In genomic region chr3:25156526-25157075, GRCh38 we compare ENCODE assay signal across 10 cellular contexts.
DNase-seq lines count a peak whose midpoint lies in the region; ATAC-seq and TF ChIP-seq lines count a peak whose summit lies in the region.
"Had no signal": no experiment of that assay in that cellular context is flagged by ENCODE, and none has a peak within 500 bp of the region (broad histone marks: within the 10 kb centered on the region; RNA-seq: fewer than 3 reads in every experiment).

No MANE protein-coding gene starts in this region.

- peak; percentile 48 for DNase-seq in Daoy (ENCODE audit: low read depth)
- no peak for DNase-seq in SK-N-SH
- DNase-seq in foreskin melanocyte: peak; percentile 49
- no peak for DNase-seq in osteocyte (ENCODE audit: extremely low spot score, unreplicated experiment)
- DNase-seq in NCI-H82 treated with DMSO at 0.1 percent for 48 hours (lab: John Stamatoyannopoulos, UW; ENCODE audit: unreplicated experiment): no peak
- no peak for DNase-seq in NCI-H128 (lab: John Stamatoyannopoulos, UW; ENCODE audit: unreplicated experiment)
- no peak for DNase-seq in stimulated activated CD4-positive, alpha-beta T cell treated with anti-CD3 and anti-CD28 coated beads, Interleukin-15, amount 100 ng/mL, for 24 hours
- DNase-seq: activated naive CD4-positive, alpha-beta T cell treated with Interleukin-2 at 50 U/mL for 16 hours; T-cell had no signal

- no peaks in the 10 kb centered on the region for H3F3A ChIP-seq in SK-N-SH (replicated peaks; ENCODE audit: insufficient read depth)

- 26% methylated on average over 5 of the region's 5 CpGs for WGBS in SK-N-SH (ENCODE audit: low lambda C conversion rate)

- H3K79me2 ChIP-seq in SK-N-SH (ENCODE audit: insufficient read depth): no peaks in the 10 kb centered on the region

- no peak for TF ChIP-seq CTCF in SK-N-SH (IDR thresholded peaks at IDR 0.05)
- TF ChIP-seq CTCF in osteocyte (IDR thresholded peaks at IDR 0.05): no peak

- no peak for TF ChIP-seq EP300 in SK-N-SH (IDR thresholded peaks at IDR 0.05; ENCODE audit: borderline replicate concordance in 1 of 2, low read depth in 1 of 2, low read length in 1 of 2)

- no peak overlapping the region; the same call in 1 of the 2 replicates for H3K9ac ChIP-seq in SK-N-SH

- CTCF ChIA-PET in SK-N-SH (lab: Yijun Ruan, JAX): interaction anchor here (0.6 to 2.1 kb wide), 3 partner anchors 312 to 611 kb away, joined by 3 to 8 read pairs (median 3); no protein-coding TSS in a partner anchor

- H3K27ac ChIP-seq in SK-N-SH (ENCODE audit: low read depth in 2 of 2, low read length in 1 of 2): peak overlapping the region; percentile 36 to 83

- no peaks in the 10 kb centered on the region for H3K27me3 ChIP-seq in SK-N-SH (ENCODE audit: insufficient read depth)

- peak overlapping the region; percentile 84 for H3K27ac Mint-ChIP-seq in osteocyte (ENCODE audit: unreplicated experiment)
- H3K27ac Mint-ChIP-seq: T-cell had no signal

- no peaks in the 10 kb centered on the region for H3K9me3 ChIP-seq in SK-N-SH

- no peak for ATAC-seq in GM21737 (IDR thresholded peaks at IDR 0.05; ENCODE audit: unreplicated experiment)
- ATAC-seq: T-cell had no signal

- H3K36me3 Mint-ChIP-seq in osteocyte (ENCODE audit: unreplicated experiment): no peaks in the 10 kb centered on the region
- H3K36me3 Mint-ChIP-seq: T-cell had no signal

- H3K36me3 ChIP-seq in SK-N-SH (replicated peaks in 1 of 2; ENCODE audit: control insufficient read depth in 1 of 2, insufficient read depth in 2 of 2, low read length in 1 of 2): no peaks in the 10 kb centered on the region

- peaks cover 46% of the 10 kb centered on the region for H3K4me1 Mint-ChIP-seq in osteocyte (ENCODE audit: unreplicated experiment)
- H3K4me1 Mint-ChIP-seq: T-cell had no signal

- no peak for TF ChIP-seq RAD21 in SK-N-SH (IDR thresholded peaks at IDR 0.05; ENCODE audit: low read length)

- no peaks in the 10 kb centered on the region for H3K9me3 Mint-ChIP-seq in osteocyte (ENCODE audit: unreplicated experiment)

- H3K27me3 Mint-ChIP-seq in osteocyte (ENCODE audit: unreplicated experiment): no peaks in the 10 kb centered on the region
- H3K27me3 Mint-ChIP-seq: T-cell had no signal

- H2AFZ ChIP-seq in SK-N-SH (ENCODE audit: low read depth): no peak overlapping the region

- peak overlapping the region; percentile 14; the same call in 1 of the 2 replicates for H3K4me2 ChIP-seq in SK-N-SH

- no peaks in the 10 kb centered on the region for H4K20me1 ChIP-seq in SK-N-SH (ENCODE audit: insufficient read depth)

- H3K4me3 ChIP-seq in SK-N-SH (ENCODE audit: low read depth in 2 of 2, low read length in 1 of 2): no peak overlapping the region; a peak in 1 of 4 replicates

- H3K4me3 Mint-ChIP-seq in osteocyte (ENCODE audit: unreplicated experiment): no peak overlapping the region
- H3K4me3 Mint-ChIP-seq: T-cell had no signal

- H3K4me1 ChIP-seq in SK-N-SH (ENCODE audit: control insufficient read depth in 1 of 2, insufficient read depth in 2 of 2, low read depth in 1 of 2, low read length in 1 of 2): peaks cover 4 to 25% of the 10 kb centered on the region in 2 experiments; a peak in 2 of 4 replicates

- H3K9me2 ChIP-seq in SK-N-SH: no peaks in the 10 kb centered on the region

- POLR2A ChIA-PET in SK-N-SH (lab: Yijun Ruan, JAX): no interaction called here

TF ChIP-seq in SK-N-SH, 30 proteins besides CTCF, POLR2A, EP300 and RAD21:
- peak; percentile 52; the same call in 1 of the 2 replicates for TF ChIP-seq FOSL2 (IDR thresholded peaks at IDR 0.05; ENCODE audit: borderline replicate concordance, low read depth)
- no peak for TF ChIP-seq MXI1 (IDR thresholded peaks at IDR 0.05; ENCODE audit: low read depth, low read length)
- peak; percentile 41 for TF ChIP-seq PBX3 (IDR thresholded peaks at IDR 0.05)
- peak; percentile 61 for TF ChIP-seq JUND (IDR thresholded peaks at IDR 0.05)
- no peak for TF ChIP-seq IRF3 (IDR thresholded peaks at IDR 0.05; ENCODE audit: low read depth, low read length)
- no peak for TF ChIP-seq POLR2AphosphoS5 (IDR thresholded peaks at IDR 0.05; ENCODE audit: low read depth, low read length)
- TF ChIP-seq USF1 (IDR thresholded peaks at IDR 0.05; ENCODE audit: borderline replicate concordance, low read depth): no peak
- peak; percentile 43; the same call in 1 of the 2 replicates for TF ChIP-seq TCF12 (IDR thresholded peaks at IDR 0.05)
- TF ChIP-seq CHD2 (IDR thresholded peaks at IDR 0.05; ENCODE audit: low read length, partially characterized antibody): no peak

Comparison
In these comparisons a context has a peak if more than half of its experiments do, and no peak if none do; other contexts are left out.
1. DNase-seq: peak in Daoy (single experiment) and foreskin melanocyte (single experiment); none in SK-N-SH (single experiment), osteocyte (single experiment), NCI-H82 treated with DMSO at 0.1 percent for 48 hours (single experiment), NCI-H128 (single experiment) and stimulated activated CD4-positive, alpha-beta T cell treated with anti-CD3 and anti-CD28 coated beads, Interleukin-15, amount 100 ng/mL, for 24 hours (single experiment).